Comparison of ENCODE assay signal across 6 cellular contexts in the genomic region with DNA sequence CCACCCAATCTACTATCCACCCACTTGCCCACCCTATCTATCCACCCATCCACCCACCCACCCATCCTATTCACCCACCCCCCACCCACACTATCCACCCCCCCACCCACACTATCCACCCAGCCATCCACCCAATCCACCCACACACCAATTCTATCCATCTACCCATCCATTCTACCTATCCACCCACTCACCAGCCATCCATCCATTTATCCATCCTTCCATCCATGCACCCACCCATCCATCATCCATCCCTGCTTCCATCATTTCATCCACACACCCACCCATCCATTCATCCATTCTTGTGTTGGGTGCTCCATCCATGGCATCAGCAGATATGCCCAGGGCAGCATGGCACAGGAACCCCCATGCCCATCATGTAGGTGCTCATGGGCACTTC.
"Had no signal": no experiment of that assay in that cellular context is flagged by ENCODE, and none has a peak within 500 bp of the region (broad histone marks: within the 10 kb centered on the region; RNA-seq: fewer than 3 reads in every experiment).

No MANE protein-coding gene starts in this region.

- H3K9me3 Mint-ChIP-seq: IgD-negative memory B cell had no signal

- H3K27ac Mint-ChIP-seq: IgD-negative memory B cell had no signal

- DNase-seq: IMR-90, KBM-7, KG1 had no signal

- H3K36me3 Mint-ChIP-seq: IgD-negative memory B cell had no signal

- H3K4me3 ChIP-seq: K562 had no signal

- H3K4me1 Mint-ChIP-seq: IgD-negative memory B cell had no signal

- H3K27ac ChIP-seq: HL-60 had no signal

- H3K27me3 Mint-ChIP-seq: IgD-negative memory B cell had no signal

- H3K4me3 Mint-ChIP-seq: IgD-negative memory B cell had no signal
